Comparison of ENCODE assay signal across 8 cellular contexts in the genomic region with DNA sequence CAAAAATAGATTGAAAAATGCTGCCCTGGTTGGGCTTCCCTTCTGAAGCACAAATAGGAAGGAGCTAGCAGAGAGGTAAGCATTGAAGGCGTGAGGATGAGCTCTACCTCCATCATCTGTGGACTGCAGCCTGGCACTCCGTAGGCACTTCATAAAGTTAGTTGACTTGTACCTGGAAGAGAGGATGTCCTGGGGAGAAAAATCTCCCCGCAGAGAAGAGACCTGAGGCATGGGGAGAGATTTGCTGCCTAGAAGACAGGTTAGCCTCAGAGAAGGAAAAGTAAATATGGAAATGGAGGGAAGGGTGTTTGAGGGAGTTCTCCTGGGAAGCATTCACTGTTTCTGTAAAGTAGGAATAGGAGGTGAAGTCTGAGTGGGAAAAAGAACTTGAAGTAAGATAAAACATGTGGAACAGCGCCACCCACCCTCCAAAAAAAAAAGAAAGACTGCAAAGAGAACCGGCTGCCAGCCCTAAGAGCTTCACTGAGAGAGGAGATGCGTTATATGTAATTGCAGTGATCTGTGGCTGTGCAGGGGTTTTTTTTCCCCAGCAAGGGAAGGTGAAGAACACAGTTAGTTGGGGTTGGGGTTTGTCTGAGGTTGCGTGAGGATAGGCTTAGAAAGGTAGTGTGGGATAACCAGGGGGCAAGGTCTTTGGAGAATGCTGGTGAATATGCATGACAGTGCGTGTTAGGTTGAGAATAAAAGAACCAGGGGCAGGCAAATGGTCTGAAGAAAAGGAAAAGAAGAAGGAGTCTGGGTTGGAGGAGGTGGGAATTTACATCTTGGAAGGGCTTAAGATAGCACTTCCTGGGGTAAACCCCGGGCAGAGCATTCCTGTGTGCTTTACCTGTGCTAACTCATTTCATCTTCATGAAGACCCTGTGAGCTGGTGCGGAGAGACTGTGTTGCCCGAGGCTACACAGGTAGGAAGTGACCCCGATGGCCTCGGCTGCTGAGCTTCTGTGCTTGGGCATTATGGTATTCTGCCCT. TPM values are rescaled to one million over a fixed set of nuclear protein-coding genes. Genes with fewer than 3 reads are reported as not detected.
A peak's percentile ranks its signal among the peaks of the same experiment; 100 is the strongest.
DNase-seq lines count a peak whose midpoint lies in the region; ATAC-seq, FAIRE-seq and TF ChIP-seq lines count a peak whose summit lies in the region.

No MANE protein-coding gene starts in this region.

- peaks cover 39% of the 10 kb centered on the region for H3K4me1 ChIP-seq in CD4-positive, CD25-positive, alpha-beta regulatory T cell (ENCODE audit: control insufficient read depth, insufficient read depth, low read length, poor library complexity, severe bottlenecking)

- H3K4me1 Mint-ChIP-seq in CD4-positive, CD25-positive, alpha-beta regulatory T cell: peaks cover 51 to 86% (median 68%) of the 10 kb centered on the region in 4 donors

- no peak for DNase-seq in CD4-positive, CD25-positive, alpha-beta regulatory T cell
- DNase-seq in bronchial epithelial cell (ENCODE audit: low read depth) (peak; percentile 36), midbrain (lab: John Stamatoyannopoulos, UW) (peak; percentile 16), AG08396 (ENCODE audit: low spot score) (no peak)

- no peaks in the 10 kb centered on the region for H3K27me3 ChIP-seq in CD4-positive, CD25-positive, alpha-beta regulatory T cell (ENCODE audit: control insufficient read depth, insufficient read depth, low read length)
- H3K27me3 ChIP-seq in bronchial epithelial cell (ENCODE audit: control insufficient read depth, insufficient read depth, low read length): no peaks in the 10 kb centered on the region

- TF ChIP-seq CTCF in bronchial epithelial cell (IDR thresholded peaks at IDR 0.05; ENCODE audit: insufficient read depth, low read length, severe bottlenecking): peak; percentile 53

- H3K27me3 Mint-ChIP-seq in CD4-positive, CD25-positive, alpha-beta regulatory T cell: no peaks in the 10 kb centered on the region

- no peaks in the 10 kb centered on the region for H3K9me3 ChIP-seq in CD4-positive, CD25-positive, alpha-beta regulatory T cell (ENCODE audit: control insufficient read depth in 2 of 2, low read length in 2 of 2)
- no peaks in the 10 kb centered on the region for H3K9me3 ChIP-seq in KOPT-K1 (ENCODE audit: insufficient read depth, low read length, poor library complexity, severe bottlenecking)

- H3K4me3 ChIP-seq in CD4-positive, CD25-positive, alpha-beta regulatory T cell (ENCODE audit: low read depth, low read length): no peak overlapping the region
- no peak overlapping the region for H3K4me3 ChIP-seq in bronchial epithelial cell (ENCODE audit: low read depth, low read length)

- H3K27ac Mint-ChIP-seq in CD4-positive, CD25-positive, alpha-beta regulatory T cell: peak overlapping the region in 2 of 3 donors; percentile 55 to 76

- H3K4me3 Mint-ChIP-seq in CD4-positive, CD25-positive, alpha-beta regulatory T cell: peak overlapping the region in 3 of 4 donors; percentile 32 to 73 (median 56)

- peaks cover 17% of the 10 kb centered on the region for H3K36me3 Mint-ChIP-seq in CD4-positive, CD25-positive, alpha-beta regulatory T cell

- H3K27ac ChIP-seq in CD4-positive, CD25-positive, alpha-beta regulatory T cell (ENCODE audit: insufficient read depth, low read length, poor library complexity, severe bottlenecking): no peak overlapping the region
- peak overlapping the region; percentile 8 for H3K27ac ChIP-seq in KOPT-K1 (ENCODE audit: low read depth, low read length, poor library complexity, severe bottlenecking)

- FAIRE-seq in bronchial epithelial cell (lab: Jason Lieb, UNC): no peak

- ATAC-seq in CD4-positive, CD25-positive, alpha-beta regulatory T cell (ENCODE audit: low read depth in 2 of 2): no peak
- ATAC-seq in HG03039 (IDR thresholded peaks at IDR 0.05; ENCODE audit: unreplicated experiment) (no peak), HG02763 (IDR thresholded peaks at IDR 0.05; ENCODE audit: unreplicated experiment) (no peak), HG03025 (IDR thresholded peaks at IDR 0.05; ENCODE audit: low FRiP score, unreplicated experiment) (no peak)

- H3K36me3 ChIP-seq in CD4-positive, CD25-positive, alpha-beta regulatory T cell (ENCODE audit: control insufficient read depth, insufficient read depth, low read length): peaks cover 2% of the 10 kb centered on the region
- H3K36me3 ChIP-seq in KOPT-K1 (ENCODE audit: insufficient read depth, low read length): peaks cover 6% of the 10 kb centered on the region; the same call in 1 of the 2 replicates
- H3K36me3 ChIP-seq in bronchial epithelial cell (ENCODE audit: control insufficient read depth, insufficient read depth, low read length): no peaks in the 10 kb centered on the region

- H3K9me3 Mint-ChIP-seq in CD4-positive, CD25-positive, alpha-beta regulatory T cell: peaks cover 0 to 4% (median 0%) of the 10 kb centered on the region in 7 donors

RNA-seq across cellular contexts. Expression of gene TNRC6B, which starts 16.0 kb away (rescaled TPM):
- 144 TPM for total RNA-seq in CD4-positive, CD25-positive, alpha-beta regulatory T cell
- 10 to 100 TPM; 50.6 to 79.7 (median 65.1) TPM for polyA plus RNA-seq in CD4-positive, CD25-positive, alpha-beta regulatory T cell
- 8.3 and 8.4 TPM in 2 replicates for total RNA-seq in bronchial epithelial cell

Comparison
In these comparisons a context has a peak if more than half of its experiments do, and no peak if none do; other contexts are left out.
1. DNase-seq: peak in bronchial epithelial cell (single experiment) and midbrain (single experiment); none in CD4-positive, CD25-positive, alpha-beta regulatory T cell (0 of 3) and AG08396 (single experiment).
2. RNA of gene TNRC6B, which starts 16.0 kb away (total RNA-seq): 144 TPM in CD4-positive, CD25-positive, alpha-beta regulatory T cell (single experiment); 8.3 to 8.4 TPM in bronchial epithelial cell; every median in the first group is over 10 times any median in the second.